Comparison of ENCODE assay signal across 20 cellular contexts in the genomic region with DNA sequence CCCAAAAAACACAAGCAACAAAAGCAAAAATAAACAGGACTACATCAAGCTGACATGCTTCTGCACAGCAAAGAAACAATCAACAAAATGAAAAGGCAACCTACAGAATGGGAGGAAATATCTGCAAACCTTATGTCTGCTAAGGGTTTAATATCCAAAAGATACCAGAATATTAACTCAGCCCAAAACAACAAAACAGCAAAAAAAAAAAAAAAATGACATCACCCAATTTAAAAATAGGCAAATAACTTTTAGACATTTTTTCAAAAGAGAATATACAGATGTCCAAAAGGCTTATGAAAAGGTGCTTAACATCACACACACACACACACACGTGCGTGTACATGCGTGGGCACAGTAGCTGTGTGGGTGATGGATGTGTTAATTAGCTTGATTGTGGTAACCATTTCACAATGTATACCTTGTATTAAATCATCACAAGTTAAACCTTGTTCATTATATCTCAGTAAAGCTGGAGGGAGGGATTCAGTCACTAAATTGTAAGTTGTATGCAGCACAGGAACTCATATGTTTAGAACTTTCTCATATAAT. TPM values are rescaled to one million over a fixed set of nuclear protein-coding genes. Genes with fewer than 3 reads are reported as not detected.
DNase-seq lines count a peak whose midpoint lies in the region; ATAC-seq, FAIRE-seq and TF ChIP-seq lines count a peak whose summit lies in the region.
"Had no signal": no experiment of that assay in that cellular context is flagged by ENCODE, and none has a peak within 500 bp of the region (broad histone marks: within the 10 kb centered on the region; RNA-seq: fewer than 3 reads in every experiment).

No MANE protein-coding gene starts in this region.

- no peaks in the 10 kb centered on the region for H3K27me3 ChIP-seq in HepG2 (ENCODE audit: control insufficient read depth in 1 of 2, insufficient read depth in 2 of 2, low read length in 2 of 2)
- no peaks in the 10 kb centered on the region for H3K27me3 ChIP-seq in right lobe of liver
- H3K27me3 ChIP-seq in GM12878 (replicated peaks in 1 of 2; ENCODE audit: control insufficient read depth in 2 of 2, insufficient read depth in 2 of 2, low read length in 1 of 2): no peaks in the 10 kb centered on the region
- no peaks in the 10 kb centered on the region for H3K27me3 ChIP-seq in mesenchymal stem cell (ENCODE audit: control insufficient read depth in 1 of 2, insufficient read depth in 1 of 2, low read length in 2 of 2)
- H3K27me3 ChIP-seq: SJCRH30 had no signal

- TF ChIP-seq RAD21 in HepG2 (CRISPR knock-in tag; IDR thresholded peaks at IDR 0.05) (no peak), GM12878 (IDR thresholded peaks at IDR 0.05; ENCODE audit: insufficient read depth, low read depth, low read length) (no peak)

- ATAC-seq in HepG2: no peak
- ATAC-seq in right lobe of liver: no peak
- ATAC-seq in GM12878: no peak
- ATAC-seq in GM21737 (IDR thresholded peaks at IDR 0.05; ENCODE audit: unreplicated experiment): no peak

- H3K4me1 ChIP-seq in HepG2 (ENCODE audit: insufficient read depth, low read length) (peaks cover 16% of the 10 kb centered on the region), right lobe of liver (peaks cover 0 to 11% (median 0%) of the 10 kb centered on the region in 4 donors), GM12878 (ENCODE audit: control insufficient read depth, insufficient read depth, low read length) (no peaks in the 10 kb centered on the region), mesenchymal stem cell (ENCODE audit: control insufficient read depth, insufficient read depth, low read depth, low read length) (no peaks in the 10 kb centered on the region)

- H3K9ac ChIP-seq in HepG2 (ENCODE audit: insufficient read depth, low read depth, low read length) (no peak overlapping the region), GM12878 (ENCODE audit: control insufficient read depth, insufficient read depth, low read length) (no peak overlapping the region), mesenchymal stem cell (ENCODE audit: low read length) (peak overlapping the region; percentile 47)
- H3K9ac ChIP-seq: GM23248 had no signal

- no peak overlapping the region for H2BK120ac ChIP-seq in mesenchymal stem cell (ENCODE audit: low read depth, low read length)

- H3K27me3 Mint-ChIP-seq in immature natural killer cell (ENCODE audit: low read depth in 3 of 3): peaks cover 0 to 13% (median 4%) of the 10 kb centered on the region in 3 donors

- H3K27ac Mint-ChIP-seq in immature natural killer cell: peak overlapping the region in 2 of 6 donors; percentile 10 to 30

- H4K20me1 ChIP-seq in HepG2 (ENCODE audit: insufficient read depth, low read length): no peaks in the 10 kb centered on the region
- no peaks in the 10 kb centered on the region for H4K20me1 ChIP-seq in GM12878 (ENCODE audit: control insufficient read depth, insufficient read depth)

- SMC1A ChIA-PET in GM12878 (lab: Charles Lee; ENCODE audit: uncharacterized antibody, unreplicated experiment): no interaction called here

- no peak overlapping the region for H2BK15ac ChIP-seq in mesenchymal stem cell (ENCODE audit: low read depth, poor library complexity, severe bottlenecking)

- H4K8ac ChIP-seq in mesenchymal stem cell (ENCODE audit: low read length): no peak overlapping the region

- no peak overlapping the region for H3K14ac ChIP-seq in mesenchymal stem cell (ENCODE audit: low read length in 2 of 2)

- H3K79me1 ChIP-seq in mesenchymal stem cell (replicated peaks; ENCODE audit: low read length, poor library complexity, severe bottlenecking): peaks cover 4% of the 10 kb centered on the region

- CTCF ChIA-PET in HepG2 (lab: Yijun Ruan, JAX; ENCODE audit: low intra/inter-chr PET ratio, low total read pairs): no interaction called here
- CTCF ChIA-PET in GM12878 (lab: Yijun Ruan, JAX): interaction anchor here (0.7 kb wide), 1 partner anchor 489 kb away, joined by 3 read pairs; no protein-coding TSS in a partner anchor

- WGBS in HepG2 (ENCODE audit: low lambda C conversion rate): 94% methylated on average over 3 of the region's 3 CpGs
- 78% methylated on average over 3 of the region's 3 CpGs for WGBS in right lobe of liver (ENCODE audit: insufficient coverage, low coverage, low lambda C conversion rate, missing lambda C conversion rate)
- WGBS in GM12878 (ENCODE audit: insufficient coverage, insufficient replicate concordance, low lambda C conversion rate, missing lambda C conversion rate): 93% methylated on average over 3 of the region's 3 CpGs
- WGBS in mesenchymal stem cell: no CpG with 5 or more reads among the region's 3 CpGs

- peaks cover 0 to 10% (median 3%) of the 10 kb centered on the region in 6 donors for H3K9me3 Mint-ChIP-seq in immature natural killer cell

- H2BK5ac ChIP-seq in mesenchymal stem cell (ENCODE audit: low read depth, low read length, poor library complexity, severe bottlenecking): no peak overlapping the region

- H3K4me3 Mint-ChIP-seq in immature natural killer cell: no peak overlapping the region
- H3K4me3 Mint-ChIP-seq: CD14-positive monocyte had no signal

- H3K36me3 ChIP-seq in HepG2 (replicated peaks in 1 of 2; ENCODE audit: control insufficient read depth in 1 of 2, insufficient read depth in 2 of 2, low read length in 2 of 2) (peaks cover 0 to 17% of the 10 kb centered on the region in 2 experiments; a peak in 3 of 5 replicates), right lobe of liver (no peaks in the 10 kb centered on the region), GM12878 (ENCODE audit: control insufficient read depth in 2 of 2, insufficient read depth in 2 of 2, low read length in 1 of 2) (peaks cover 0 to 14% of the 10 kb centered on the region in 2 experiments; a peak in 3 of 4 replicates), mesenchymal stem cell (ENCODE audit: control insufficient read depth in 1 of 2, insufficient read depth in 2 of 2, low read depth in 1 of 2, low read length in 2 of 2) (peaks cover 0 to 26% of the 10 kb centered on the region in 2 experiments)

- POLR2A ChIA-PET in HepG2 (lab: Yijun Ruan, JAX) (no interaction called here), GM12878 (lab: Charles Lee) (no interaction called here)

- no peak overlapping the region for H3K4me3 ChIP-seq in HepG2 (replicated peaks in 1 of 3; ENCODE audit: insufficient read depth in 1 of 3, low read depth in 2 of 3, low read length in 3 of 3)
- no peak overlapping the region for H3K4me3 ChIP-seq in right lobe of liver
- no peak overlapping the region for H3K4me3 ChIP-seq in GM12878
- H3K4me3 ChIP-seq in mesenchymal stem cell (ENCODE audit: insufficient read depth in 1 of 2, low read depth in 1 of 2, low read length in 2 of 2): no peak overlapping the region
- H3K4me3 ChIP-seq: GM23248, SJCRH30 had no signal

- H3K79me2 ChIP-seq in HepG2 (ENCODE audit: insufficient read depth, low read length) (peaks cover 68% of the 10 kb centered on the region), GM12878 (ENCODE audit: control insufficient read depth, insufficient read depth, low read length) (peaks cover 24% of the 10 kb centered on the region)

- H3K4me1 Mint-ChIP-seq in immature natural killer cell: peaks cover 52 to 82% of the 10 kb centered on the region in 2 donors

- TF ChIP-seq EP300 in HepG2 (IDR thresholded peaks at IDR 0.05; ENCODE audit: low read depth in 2 of 2, low read length in 2 of 2) (no peak), HepG2 (CRISPR knock-in tag; IDR thresholded peaks at IDR 0.05; ENCODE audit: borderline replicate concordance) (no peak), GM12878 (IDR thresholded peaks at IDR 0.05; ENCODE audit: borderline replicate concordance in 1 of 2, control insufficient read depth in 1 of 2, low read depth in 2 of 2, low read length in 2 of 2) (no peak)

- RAD21 ChIA-PET in GM12878 (lab: Charles Lee; ENCODE audit: unreplicated experiment): no interaction called here

- no peak for FAIRE-seq in HepG2 (lab: Jason Lieb, UNC)
- no peak for FAIRE-seq in GM12878 (lab: Jason Lieb, UNC)

- DNase-seq in HepG2 (ENCODE audit: low spot score) (no peak), right lobe of liver (no peak), GM12878 (ENCODE audit: low read depth, low spot score) (no peak), mesenchymal stem cell (no peak), UCSD-AML1 (lab: John Stamatoyannopoulos, UW; ENCODE audit: unreplicated experiment) (no peak), ecto neural progenitor cell (ENCODE audit: low spot score) (no peak), immature natural killer cell (no peak)
- DNase-seq: ACHN, AML-193, COR-L47, EL, GM23248, HCEC 1CT, NCI-H1417 treated with DMSO at 0.1 percent for 48 hours, NCI-H1930, NCI-H526 treated with DMSO at 0.1 percent for 48 hours, RPMI8226, SJCRH30 had no signal

- TF ChIP-seq CTCF in HepG2 (CRISPR knock-in tag; IDR thresholded peaks at IDR 0.05) (no peak), right lobe of liver (IDR thresholded peaks at IDR 0.05) (no peak), GM12878 (IDR thresholded peaks at IDR 0.05 in 2 of 3, conservative IDR thresholded peaks at IDR 0.05 in 1 of 3; ENCODE audit: control insufficient read depth in 2 of 3, extremely low read depth in 1 of 3, insufficient read depth in 1 of 3, low read depth in 3 of 3, low read length in 3 of 3) (no peak)

- no peak overlapping the region for H2AK5ac ChIP-seq in mesenchymal stem cell (ENCODE audit: low read length, severe bottlenecking)

- intact Hi-C loops in HepG2 (cut with micrococcal nuclease; ENCODE audit: unreplicated experiment): no loop called here
- intact Hi-C loops in right lobe of liver (cut with DNase I): no loop called here
- intact Hi-C loops in GM12878 (cut with micrococcal nuclease; ENCODE audit: unreplicated experiment): no loop called here

- H2AFZ ChIP-seq in HepG2 (ENCODE audit: low read length) (no peak overlapping the region), GM12878 (ENCODE audit: control insufficient read depth, low read depth, low read length) (no peak overlapping the region), mesenchymal stem cell (ENCODE audit: low read depth, low read length) (no peak overlapping the region)
- H2AFZ ChIP-seq: GM23248 had no signal

- H3K4ac ChIP-seq in mesenchymal stem cell (ENCODE audit: low read depth in 1 of 2, low read length in 2 of 2): no peak overlapping the region

- in situ Hi-C loops in HepG2 (cut with HindIII; ENCODE audit: extremely low pct_ligation_motif_present, low pct_unique_long_range_greater_than_20kb): no loop called here
- in situ Hi-C loops in GM12878 (cut with MboI): no loop called here

- no peak overlapping the region for H3K4me2 ChIP-seq in HepG2 (ENCODE audit: low read depth, low read length)
- no peak overlapping the region for H3K4me2 ChIP-seq in GM12878 (ENCODE audit: control insufficient read depth, insufficient read depth)
- no peak overlapping the region for H3K4me2 ChIP-seq in mesenchymal stem cell (ENCODE audit: low read length, poor library complexity, severe bottlenecking)

- H3K9me3 ChIP-seq in HepG2 (ENCODE audit: low read length) (peaks cover 24% of the 10 kb centered on the region), right lobe of liver (peaks cover 0 to 6% (median 1%) of the 10 kb centered on the region in 4 donors), GM12878 (replicated peaks; ENCODE audit: control insufficient read depth, insufficient read depth, low read length) (peaks cover 12% of the 10 kb centered on the region), mesenchymal stem cell (ENCODE audit: control insufficient read depth, low read length) (peaks cover 22% of the 10 kb centered on the region)

- H3K27ac ChIP-seq in HepG2 (ENCODE audit: extremely low read length, insufficient read depth, low read length) (no peak overlapping the region), right lobe of liver (no peak overlapping the region), GM12878 (ENCODE audit: control insufficient read depth, insufficient read depth) (no peak overlapping the region), mesenchymal stem cell (ENCODE audit: low read length, poor library complexity, severe bottlenecking) (no peak overlapping the region)
- H3K27ac ChIP-seq: GM23248, SJCRH30 had no signal

- no peak overlapping the region for H3K18ac ChIP-seq in mesenchymal stem cell (ENCODE audit: low read depth in 1 of 2, low read length in 2 of 2)

- no TSS peak for BruUV-seq in HepG2 (replicated peaks; lab: Mats Ljungman, UMichigan)
- BruUV-seq in GM12878 (replicated peaks; lab: Mats Ljungman, UMichigan): no TSS peak

- no peak for TF ChIP-seq POLR2A in HepG2 (IDR thresholded peaks at IDR 0.05; ENCODE audit: insufficient read depth in 1 of 2, low read depth in 2 of 2, low read length in 2 of 2)
- no peak for TF ChIP-seq POLR2A in right lobe of liver (IDR thresholded peaks at IDR 0.05)
- TF ChIP-seq POLR2A in GM12878 (IDR thresholded peaks at IDR 0.05; ENCODE audit: low read depth, low read length): no peak

- no peak overlapping the region for H2BK12ac ChIP-seq in mesenchymal stem cell (ENCODE audit: low read length in 2 of 2)

- H3K36me3 Mint-ChIP-seq in immature natural killer cell: peaks cover 15 to 19% (median 18%) of the 10 kb centered on the region in 3 donors

- no peak overlapping the region for H3K23ac ChIP-seq in mesenchymal stem cell (ENCODE audit: low read length in 2 of 2)

- H4K91ac ChIP-seq in mesenchymal stem cell (ENCODE audit: low read length): no peak overlapping the region

RNA-seq across cellular contexts. Expression of a gene that starts 52.4 kb away (rescaled TPM):
- 136 and 167 TPM in 2 replicates for total RNA-seq in HepG2 (2016; rRNA removed; fragmentation: Illumina TruSeq; extraction: Trizol)
- total RNA-seq in HepG2 (2016; cell fraction: cytosol; rRNA removed; fragmentation: Illumina TruSeq; extraction: Trizol; ENCODE audit: low read depth): 33.5 and 40.4 TPM in 2 replicates
- total RNA-seq in HepG2 (2016; cell fraction: insoluble cytoplasmic fraction; rRNA removed; fragmentation: Illumina TruSeq; extraction: Trizol): 141 and 159 TPM in 2 replicates
- 82.9 and 85.6 TPM in 2 replicates for total RNA-seq in HepG2 (2016; cell fraction: membrane; rRNA removed; fragmentation: Illumina TruSeq; extraction: Trizol)
- 114 and 126 TPM in 2 replicates for total RNA-seq in HepG2 (2016; cell fraction: nucleus; rRNA removed; fragmentation: Illumina TruSeq; extraction: Trizol)
- polyA plus RNA-seq in HepG2 (2011; rRNA removed): 117 and 137 TPM in 2 replicates
- polyA plus RNA-seq in HepG2 (2011; cell fraction: cytosol; rRNA removed): 108 and 115 TPM in 2 replicates
- polyA plus RNA-seq in HepG2 (2011; cell fraction: nucleus; rRNA removed): 73.5 and 79.1 TPM in 2 replicates
- 77.5 and 90.6 TPM in 2 replicates for polyA plus RNA-seq in HepG2 (2012)
- polyA plus RNA-seq in HepG2 (2016; cell fraction: cytosol; fragmentation: Illumina TruSeq; extraction: Trizol; ENCODE audit: low read depth): 5.6 and 6.8 TPM in 2 replicates
- polyA plus RNA-seq in HepG2 (2016; cell fraction: insoluble cytoplasmic fraction; fragmentation: Illumina TruSeq; extraction: Trizol; ENCODE audit: low read depth): 101 and 120 TPM in 2 replicates
- polyA plus RNA-seq in HepG2 (2016; cell fraction: membrane; fragmentation: Illumina TruSeq; extraction: Trizol; ENCODE audit: low read depth): 23.6 and 26.7 TPM in 2 replicates
- 50.1 and 57.9 TPM in 2 replicates for polyA plus RNA-seq in HepG2 (2016; cell fraction: nucleus; fragmentation: Illumina TruSeq; extraction: Trizol; ENCODE audit: insufficient read depth, low read depth)
- 195 and 554 TPM in 2 replicates for polyA minus RNA-seq in HepG2 (2011; rRNA and poly(A)+ RNA removed; ENCODE audit: low replicate concordance)
- polyA minus RNA-seq in HepG2 (2011; cell fraction: cytosol; rRNA and poly(A)+ RNA removed): 175 and 185 TPM in 2 replicates
- polyA minus RNA-seq in HepG2 (2011; cell fraction: nucleus; rRNA and poly(A)+ RNA removed): 261 and 310 TPM in 2 replicates
- 10 to 100 TPM; 47.6 to 80.8 (median 76.3) TPM for total RNA-seq in right lobe of liver
- 93.7 and 101 TPM in 2 replicates for total RNA-seq in GM12878 (2013; cell fraction: nucleolus; rRNA removed)
- total RNA-seq in GM12878 (2014; rRNA removed): 43.7 and 46.4 TPM in 2 replicates
- 47.8 and 52.5 TPM in 2 replicates for total RNA-seq in GM12878 (2014; rRNA removed; fragmentation: Illumina TruSeq; extraction: Trizol)
- 50.7 and 54.5 TPM in 2 replicates for total RNA-seq in GM12878 (2021)
- 28.6 TPM for polyA plus RNA-seq in GM12878 (2011; ENCODE audit: low read depth)
- polyA plus RNA-seq in GM12878 (2011; rRNA removed): 62.3 and 68.4 TPM in 2 replicates
- polyA plus RNA-seq in GM12878 (2011; cell fraction: cytosol; rRNA removed): 73.9 and 89.7 TPM in 2 replicates
- polyA plus RNA-seq in GM12878 (2011; cell fraction: nucleus; rRNA removed): 42.5 and 60.8 TPM in 2 replicates
- polyA plus RNA-seq in GM12878 (2012): 15.4 and 24.9 TPM in 2 replicates
- 54.6 and 72.5 TPM in 2 replicates for polyA plus RNA-seq in GM12878 (2014; fragmentation: Illumina TruSeq; extraction: Trizol)
- polyA plus RNA-seq in GM12878 (2014; fragmentation: Nextera tagmentation; extraction: Ambion mirVana): 10 to 100 TPM; 10.7 to 27.1 TPM
- polyA plus RNA-seq in GM12878 (2014; rRNA removed): 31.4 and 35.0 TPM in 2 replicates
- 1 to 10 TPM; 4.7 to 4.8 TPM for polyA plus RNA-seq in GM12878 (2016; fragmentation: Nextera tagmentation; extraction: Ambion mirVana)
- polyA minus RNA-seq in GM12878 (2011; rRNA and poly(A)+ RNA removed): 203 and 222 TPM in 2 replicates
- 55.9 and 69.2 TPM in 2 replicates for polyA minus RNA-seq in GM12878 (2011; cell fraction: cytosol; rRNA and poly(A)+ RNA removed)
- polyA minus RNA-seq in GM12878 (2011; cell fraction: nucleus; rRNA and poly(A)+ RNA removed): 55.2 and 80.6 TPM in 2 replicates
- polyA plus RNA-seq in mesenchymal stem cell (2013, experiment 1 of 2): 92.5 TPM
- polyA plus RNA-seq in mesenchymal stem cell (2013, experiment 2 of 2): 90.5 TPM
- polyA plus RNA-seq in immature natural killer cell: 10 to 100 TPM; 12.3 to 29.1 (median 21.1) TPM
